In genomic region chr10:111233439-111233838, GRCh38 we compare ENCODE assay signal across 24 cellular contexts.
DNase-seq lines count a peak whose midpoint lies in the region; ATAC-seq and TF ChIP-seq lines count a peak whose summit lies in the region.
"Had no signal": no experiment of that assay in that cellular context is flagged by ENCODE, and none has a peak within 500 bp of the region (broad histone marks: within the 10 kb centered on the region; RNA-seq: fewer than 3 reads in every experiment).

No MANE protein-coding gene starts in this region.

- no peak for TF ChIP-seq CTCF in activated CD8-positive, alpha-beta T cell treated with anti-CD3 and anti-CD28 coated beads for 36 hours (IDR thresholded peaks at IDR 0.05)
- TF ChIP-seq CTCF in endodermal cell (conservative IDR thresholded peaks at IDR 0.05): no peak

- no peak overlapping the region for H2AFZ ChIP-seq in neuronal stem cell (ENCODE audit: low read length)

- POLR2A ChIA-PET in activated CD8-positive, alpha-beta T cell treated with anti-CD3 and anti-CD28 coated beads for 36 hours (lab: Charles Lee): no interaction called here
- POLR2A ChIA-PET in activated CD8-positive, alpha-beta T cell treated with anti-CD3 and anti-CD28 coated beads, Interleukin-2, amount 10 ng/mL, durations not matched to agents 7 days and 5 days (lab: Charles Lee): no interaction called here

- no peak overlapping the region for H3K27ac Mint-ChIP-seq in activated CD8-positive, alpha-beta T cell treated with anti-CD3 and anti-CD28 coated beads for 36 hours
- H3K27ac Mint-ChIP-seq in activated CD8-positive, alpha-beta T cell treated with anti-CD3 and anti-CD28 coated beads, Interleukin-2, amount 10 ng/mL, durations not matched to agents 7 days and 5 days: no peak overlapping the region
- H3K27ac Mint-ChIP-seq in endodermal cell: no peak overlapping the region
- H3K27ac Mint-ChIP-seq: activated CD8-positive, alpha-beta memory T cell treated with anti-CD3 and anti-CD28 coated beads, Interleukin-2, amount 10 ng/mL, durations not matched to agents 7 days and 5 days; activated naive CD8-positive, alpha-beta T cell; naive thymus-derived CD8-positive, alpha-beta T cell; T-cell had no signal

- no peak overlapping the region for H2BK120ac ChIP-seq in neuronal stem cell (ENCODE audit: low read depth, low read length)

- no peak overlapping the region for H3K18ac ChIP-seq in neuronal stem cell (ENCODE audit: low read length)

- H3K36me3 ChIP-seq in endodermal cell (ENCODE audit: control insufficient read depth, insufficient read depth, low read length) (no peaks in the 10 kb centered on the region), neuronal stem cell (replicated peaks in 1 of 2; ENCODE audit: control insufficient read depth in 2 of 2, insufficient read depth in 2 of 2, low read length in 2 of 2) (no peaks in the 10 kb centered on the region)
- H3K36me3 ChIP-seq: ovary had no signal

- peaks cover 15% of the 10 kb centered on the region for H3K27me3 Mint-ChIP-seq in activated CD8-positive, alpha-beta T cell treated with anti-CD3 and anti-CD28 coated beads for 36 hours
- H3K27me3 Mint-ChIP-seq in activated CD8-positive, alpha-beta T cell treated with anti-CD3 and anti-CD28 coated beads, Interleukin-2, amount 10 ng/mL, durations not matched to agents 7 days and 5 days (ENCODE audit: low read depth): peaks cover 3% of the 10 kb centered on the region
- H3K27me3 Mint-ChIP-seq in endodermal cell (ENCODE audit: insufficient read depth): peaks cover 7% of the 10 kb centered on the region
- H3K27me3 Mint-ChIP-seq: activated CD8-positive, alpha-beta memory T cell treated with anti-CD3 and anti-CD28 coated beads, Interleukin-2, amount 10 ng/mL, durations not matched to agents 7 days and 5 days had no signal

- ATAC-seq in activated CD8-positive, alpha-beta T cell treated with anti-CD3 and anti-CD28 coated beads for 36 hours: no peak
- no peak for ATAC-seq in activated CD8-positive, alpha-beta T cell treated with anti-CD3 and anti-CD28 coated beads, Interleukin-2, amount 10 ng/mL, durations not matched to agents 7 days and 5 days
- no peak for ATAC-seq in HG03039 (IDR thresholded peaks at IDR 0.05; ENCODE audit: unreplicated experiment)
- ATAC-seq: activated CD8-positive, alpha-beta memory T cell treated with anti-CD3 and anti-CD28 coated beads, Interleukin-2, amount 10 ng/mL, durations not matched to agents 7 days and 5 days; left cardiac atrium; naive thymus-derived CD8-positive, alpha-beta T cell; right cardiac atrium; T-cell had no signal

- H3K4me3 Mint-ChIP-seq in activated CD8-positive, alpha-beta T cell treated with anti-CD3 and anti-CD28 coated beads for 36 hours: no peak overlapping the region
- no peak overlapping the region for H3K4me3 Mint-ChIP-seq in activated CD8-positive, alpha-beta T cell treated with anti-CD3 and anti-CD28 coated beads, Interleukin-2, amount 10 ng/mL, durations not matched to agents 7 days and 5 days
- no peak overlapping the region for H3K4me3 Mint-ChIP-seq in endodermal cell
- H3K4me3 Mint-ChIP-seq: activated CD8-positive, alpha-beta memory T cell treated with anti-CD3 and anti-CD28 coated beads, Interleukin-2, amount 10 ng/mL, durations not matched to agents 7 days and 5 days; activated naive CD8-positive, alpha-beta T cell; naive thymus-derived CD8-positive, alpha-beta T cell; T-cell had no signal

- H3K4me2 ChIP-seq in neuronal stem cell (ENCODE audit: insufficient read depth, low read length, poor library complexity, severe bottlenecking): no peak overlapping the region

- DNase-seq in activated CD8-positive, alpha-beta T cell treated with anti-CD3 and anti-CD28 coated beads for 36 hours: peak; percentile 2
- no peak for DNase-seq in activated CD8-positive, alpha-beta T cell treated with anti-CD3 and anti-CD28 coated beads, Interleukin-2, amount 10 ng/mL, durations not matched to agents 7 days and 5 days
- peak; percentile 9 for DNase-seq in OCI-M1 (lab: John Stamatoyannopoulos, UW)
- DNase-seq in endodermal cell: peak; percentile 71
- DNase-seq in neuronal stem cell (ENCODE audit: low spot score): peak; percentile 15
- DNase-seq in NCI-H2196 (lab: John Stamatoyannopoulos, UW; ENCODE audit: unreplicated experiment): no peak
- DNase-seq in NOMO-1 treated with dmso at 0.1 percent for 144 hours (lab: John Stamatoyannopoulos, UW; ENCODE audit: unreplicated experiment): no peak
- DNase-seq: activated CD4-positive, alpha-beta T cell treated with anti-CD3 and anti-CD28 coated beads for 48 hours; activated CD8-positive, alpha-beta memory T cell treated with anti-CD3 and anti-CD28 coated beads, Interleukin-2, amount 10 ng/mL, durations not matched to agents 7 days and 5 days; COR-L47; effector memory CD4-positive, alpha-beta T cell; GOT3; left cardiac atrium; naive thymus-derived CD8-positive, alpha-beta T cell; NCI-H146; NCI-H526 treated with DMSO at 0.1 percent for 48 hours; ovary; right cardiac atrium; SHP77 treated with DMSO at 0.1 percent for 48 hours; stimulated activated CD4-positive, alpha-beta T cell treated with anti-CD3 and anti-CD28 coated beads, Interleukin-15, amount 100 ng/mL, for 24 hours; stimulated activated CD8-positive, alpha-beta memory T cell treated with anti-CD3 and anti-CD28 coated beads, Interleukin-4, amount 100 ng/mL, for 48 hours; T-cell had no signal

- H3K14ac ChIP-seq in neuronal stem cell (ENCODE audit: low read length): no peak overlapping the region

- H3K9ac ChIP-seq in endodermal cell (ENCODE audit: extremely low read depth, low read length, poor library complexity, severe bottlenecking) (no peak overlapping the region), neuronal stem cell (ENCODE audit: low read depth, low read length, poor library complexity) (no peak overlapping the region)

- H3K4me1 ChIP-seq in endodermal cell (ENCODE audit: control insufficient read depth, insufficient read depth, low read length): no peaks in the 10 kb centered on the region
- H3K4me1 ChIP-seq in neuronal stem cell (ENCODE audit: control insufficient read depth in 2 of 2, insufficient read depth in 1 of 2, low read depth in 1 of 2, low read length in 2 of 2): no peaks in the 10 kb centered on the region

- intact Hi-C loops in activated CD8-positive, alpha-beta T cell treated with anti-CD3 and anti-CD28 coated beads for 36 hours (cut with micrococcal nuclease): no loop called here

- no peaks in the 10 kb centered on the region for H3K9me3 ChIP-seq in endodermal cell (ENCODE audit: control insufficient read depth, low read length)
- no peaks in the 10 kb centered on the region for H3K9me3 ChIP-seq in neuronal stem cell (replicated peaks in 1 of 2; ENCODE audit: control insufficient read depth in 2 of 2, insufficient read depth in 1 of 2, low read depth in 1 of 2, low read length in 2 of 2)
- H3K9me3 ChIP-seq: ovary had no signal

- no peak overlapping the region for H3K27ac ChIP-seq in endodermal cell (ENCODE audit: low read depth, low read length)
- no peak overlapping the region for H3K27ac ChIP-seq in neuronal stem cell (replicated peaks; ENCODE audit: low read length)
- H3K27ac ChIP-seq: ovary had no signal

- no peak overlapping the region for H2BK12ac ChIP-seq in neuronal stem cell (ENCODE audit: low read length)

- H3K27me3 ChIP-seq in endodermal cell (ENCODE audit: control insufficient read depth, insufficient read depth, low read length, poor library complexity, severe bottlenecking) (peaks cover 10% of the 10 kb centered on the region), neuronal stem cell (ENCODE audit: control insufficient read depth in 3 of 3, insufficient read depth in 3 of 3, low read depth in 1 of 3, low read length in 3 of 3) (no peaks in the 10 kb centered on the region)
- H3K27me3 ChIP-seq: ovary had no signal

- H3K4me1 Mint-ChIP-seq in activated CD8-positive, alpha-beta T cell treated with anti-CD3 and anti-CD28 coated beads for 36 hours (ENCODE audit: low read depth): no peaks in the 10 kb centered on the region
- H3K4me1 Mint-ChIP-seq in activated CD8-positive, alpha-beta T cell treated with anti-CD3 and anti-CD28 coated beads, Interleukin-2, amount 10 ng/mL, durations not matched to agents 7 days and 5 days (ENCODE audit: low read depth): no peaks in the 10 kb centered on the region
- no peaks in the 10 kb centered on the region for H3K4me1 Mint-ChIP-seq in endodermal cell
- H3K4me1 Mint-ChIP-seq: activated CD8-positive, alpha-beta memory T cell treated with anti-CD3 and anti-CD28 coated beads, Interleukin-2, amount 10 ng/mL, durations not matched to agents 7 days and 5 days; naive thymus-derived CD8-positive, alpha-beta T cell; T-cell had no signal

- peaks cover 1% of the 10 kb centered on the region for H3K36me3 Mint-ChIP-seq in activated CD8-positive, alpha-beta T cell treated with anti-CD3 and anti-CD28 coated beads for 36 hours (ENCODE audit: low read depth)
- no peaks in the 10 kb centered on the region for H3K36me3 Mint-ChIP-seq in activated CD8-positive, alpha-beta T cell treated with anti-CD3 and anti-CD28 coated beads, Interleukin-2, amount 10 ng/mL, durations not matched to agents 7 days and 5 days (ENCODE audit: low read depth)
- H3K36me3 Mint-ChIP-seq in endodermal cell (ENCODE audit: low read depth): no peaks in the 10 kb centered on the region
- H3K36me3 Mint-ChIP-seq: activated CD8-positive, alpha-beta memory T cell treated with anti-CD3 and anti-CD28 coated beads, Interleukin-2, amount 10 ng/mL, durations not matched to agents 7 days and 5 days; activated naive CD8-positive, alpha-beta T cell; T-cell had no signal

- H3K23ac ChIP-seq in neuronal stem cell (ENCODE audit: low read depth, low read length, poor library complexity): no peak overlapping the region

- H2BK15ac ChIP-seq in neuronal stem cell (ENCODE audit: low read length): no peak overlapping the region

- H3K4ac ChIP-seq in neuronal stem cell (ENCODE audit: low read length): no peak overlapping the region

- no peak overlapping the region for H2BK5ac ChIP-seq in neuronal stem cell (ENCODE audit: low read length)

- no peak overlapping the region for H4K8ac ChIP-seq in neuronal stem cell (ENCODE audit: low read depth, low read length)

- CTCF ChIA-PET in activated CD8-positive, alpha-beta T cell treated with anti-CD3 and anti-CD28 coated beads for 36 hours (lab: Charles Lee): no interaction called here
- CTCF ChIA-PET in activated CD8-positive, alpha-beta T cell treated with anti-CD3 and anti-CD28 coated beads, Interleukin-2, amount 10 ng/mL, durations not matched to agents 7 days and 5 days (lab: Charles Lee): no interaction called here

- H4K91ac ChIP-seq in neuronal stem cell (ENCODE audit: low read depth, low read length, poor library complexity): no peak overlapping the region

- WGBS in endodermal cell (ENCODE audit: insufficient coverage in 1 of 2, insufficient read length in 1 of 2), 2 experiments: 60 to 73% methylated on average over 1 of the region's 1 CpG
- WGBS in neuronal stem cell (ENCODE audit: extremely low coverage in 2 of 2, insufficient read length in 2 of 2, insufficient replicate concordance in 1 of 2), 2 donors: no CpG with 5 or more reads among the region's 1 CpG

- no peak overlapping the region for H3K4me3 ChIP-seq in endodermal cell (ENCODE audit: low read length)
- no peak overlapping the region for H3K4me3 ChIP-seq in neuronal stem cell (ENCODE audit: low read length in 2 of 2)
- H3K4me3 ChIP-seq: ovary had no signal

- H3K9me3 Mint-ChIP-seq in activated CD8-positive, alpha-beta T cell treated with anti-CD3 and anti-CD28 coated beads for 36 hours: no peaks in the 10 kb centered on the region
- H3K9me3 Mint-ChIP-seq in activated CD8-positive, alpha-beta T cell treated with anti-CD3 and anti-CD28 coated beads, Interleukin-2, amount 10 ng/mL, durations not matched to agents 7 days and 5 days (ENCODE audit: insufficient read depth): no peaks in the 10 kb centered on the region
- H3K9me3 Mint-ChIP-seq in endodermal cell: peaks cover 3% of the 10 kb centered on the region

- no peak overlapping the region for H2AK5ac ChIP-seq in neuronal stem cell (ENCODE audit: low read depth, low read length)

- no peaks in the 10 kb centered on the region for H3K79me1 ChIP-seq in neuronal stem cell (ENCODE audit: low read depth, low read length)

Comparison
In these comparisons a context has a peak if more than half of its experiments do, and no peak if none do; other contexts are left out.
1. DNase-seq: peak in activated CD8-positive, alpha-beta T cell treated with anti-CD3 and anti-CD28 coated beads for 36 hours (single experiment), OCI-M1 (single experiment), endodermal cell (single experiment) and neuronal stem cell (single experiment); none in activated CD8-positive, alpha-beta T cell treated with anti-CD3 and anti-CD28 coated beads, Interleukin-2, amount 10 ng/mL, durations not matched to agents 7 days and 5 days (single experiment), NCI-H2196 (single experiment) and NOMO-1 treated with dmso at 0.1 percent for 144 hours (single experiment).